ENCODE assay signal across 1 cellular context in genomic region chr17:61837175-61838051, GRCh38.
A peak's percentile ranks its signal among the peaks of the same experiment; 100 is the strongest.
TF ChIP-seq lines count a peak whose summit lies in the region.

No MANE protein-coding gene starts in this region.

TF ChIP-seq in HepG2, 621 proteins besides CTCF, POLR2A, EP300 and RAD21 (continued from another document):
- TF ChIP-seq E2F1 (CRISPR knock-in tag; IDR thresholded peaks at IDR 0.05) (peak; percentile 42; the same call in 1 of the 2 replicates), PAF1 (CRISPR knock-in tag; IDR thresholded peaks at IDR 0.05) (no peak)
